29 cellular contexts compared by ENCODE assay signal in genomic region chr4:24236532-24236931, GRCh38.
DNase-seq lines count a peak whose midpoint lies in the region; ATAC-seq and TF ChIP-seq lines count a peak whose summit lies in the region.
"Had no signal": no experiment of that assay in that cellular context is flagged by ENCODE, and none has a peak within 500 bp of the region (broad histone marks: within the 10 kb centered on the region; RNA-seq: fewer than 3 reads in every experiment).

No MANE protein-coding gene starts in this region.

- WGBS in right cardiac atrium, result 77% methylated on average over 3 of the region's 3 CpGs

- H3K27ac ChIP-seq in right cardiac atrium (ENCODE audit: low read length), result peak overlapping the region; percentile 42
- no peak overlapping the region for H3K27ac ChIP-seq in MM.1S (ENCODE audit: low read length)
- H3K27ac ChIP-seq in brain microvascular endothelial cell, result no peak overlapping the region
- H3K27ac ChIP-seq: cardiac muscle cell, colonic mucosa, lower lobe of right lung, skin epidermis had no signal

- H3K4me3 ChIP-seq in right cardiac atrium (ENCODE audit: low read length) (no peak overlapping the region), MM.1S (ENCODE audit: low read length) (no peak overlapping the region), brain microvascular endothelial cell (ENCODE audit: low read depth, low read length) (no peak overlapping the region)
- H3K4me3 ChIP-seq: cardiac muscle cell, colonic mucosa, lower lobe of right lung, skin epidermis had no signal

- intact Hi-C loops in right cardiac atrium (cut with DNase I) (no loop called here), left cardiac atrium (cut with DNase I) (no loop called here), left colon (cut with DNase I, micrococcal nuclease) (no loop called here)

- H3K36me3 ChIP-seq in MM.1S (replicated peaks; ENCODE audit: insufficient read depth, low read length), result no peaks in the 10 kb centered on the region
- no peaks in the 10 kb centered on the region for H3K36me3 ChIP-seq in brain microvascular endothelial cell (replicated peaks)
- H3K36me3 ChIP-seq: cardiac muscle cell, colonic mucosa, lower lobe of right lung had no signal

- H3K4me2 ChIP-seq in MM.1S (ENCODE audit: low read depth, low read length), result no peak overlapping the region

- H3F3A ChIP-seq in MM.1S (ENCODE audit: insufficient read depth, low read length), result no peaks in the 10 kb centered on the region

- H4K20me1 ChIP-seq in MM.1S (ENCODE audit: insufficient read depth, low read length), result no peaks in the 10 kb centered on the region

- H3K9ac ChIP-seq in MM.1S (ENCODE audit: low read length), result no peak overlapping the region

- in situ Hi-C loops in brain microvascular endothelial cell (cut with HindIII; ENCODE audit: low pct_ligation_motif_present, low sequenced_read_pairs), result no loop called here

- TF ChIP-seq CTCF in MM.1S (IDR thresholded peaks at IDR 0.05; ENCODE audit: low read length), result no peak
- TF ChIP-seq CTCF in brain microvascular endothelial cell (IDR thresholded peaks at IDR 0.05; ENCODE audit: low read depth, low read length, missing control alignments), result no peak
- no peak for TF ChIP-seq CTCF in GM20000 (IDR thresholded peaks at IDR 0.05; ENCODE audit: extremely low read depth, missing control alignments)

- H3K27me3 ChIP-seq in right cardiac atrium (ENCODE audit: control insufficient read depth, insufficient read depth), result no peaks in the 10 kb centered on the region
- H3K27me3 ChIP-seq in MM.1S (replicated peaks; ENCODE audit: insufficient read depth, low read length), result no peaks in the 10 kb centered on the region
- no peaks in the 10 kb centered on the region for H3K27me3 ChIP-seq in brain microvascular endothelial cell (replicated peaks)
- H3K27me3 ChIP-seq: cardiac muscle cell, colonic mucosa had no signal

- ATAC-seq in right cardiac atrium (no peak), left cardiac atrium (no peak), left colon (peak; percentile 27), HG03135 (IDR thresholded peaks at IDR 0.05; ENCODE audit: unreplicated experiment) (no peak)
- ATAC-seq: activated naive CD4-positive, alpha-beta T cell treated with anti-CD3 and anti-CD28 coated beads, Interleukin-2, amount 50 U/mL, for 72 hours; lower lobe of right lung; naive thymus-derived CD8-positive, alpha-beta T cell; T-cell had no signal

- H3K79me2 ChIP-seq in MM.1S (ENCODE audit: low read length), result no peaks in the 10 kb centered on the region

- peaks cover 2% of the 10 kb centered on the region for H3K4me1 ChIP-seq in right cardiac atrium (ENCODE audit: control insufficient read depth, insufficient read depth, low read length)
- H3K4me1 ChIP-seq in MM.1S (ENCODE audit: low read length), result peaks cover 12% of the 10 kb centered on the region
- H3K4me1 ChIP-seq: colonic mucosa, lower lobe of right lung had no signal

- H3K9me2 ChIP-seq in MM.1S (replicated peaks; ENCODE audit: insufficient read depth, low read length), result no peaks in the 10 kb centered on the region

- DNase-seq in right cardiac atrium, result no peak
- no peak for DNase-seq in left cardiac atrium
- peak; percentile 23 for DNase-seq in MM.1S
- no peak for DNase-seq in left colon
- no peak for DNase-seq in brain microvascular endothelial cell
- DNase-seq in GM20000 (ENCODE audit: low spot score), result no peak
- no peak for DNase-seq in cerebellar nuclear complex (lab: John Stamatoyannopoulos, UW)
- DNase-seq: activated CD4-positive, alpha-beta T cell treated with anti-CD3 and anti-CD28 coated beads, Interleukin-2, amount 10 ng/mL, durations not matched to agents 24 days and 14 days; activated CD8-positive, alpha-beta memory T cell treated with anti-CD3 and anti-CD28 coated beads for 24 hours; activated T-cell treated with anti-CD3 and anti-CD28 coated beads for 4 hours; amygdala; Calu3; colonic mucosa; effector CD8-positive, alpha-beta T cell; H9; lower lobe of right lung; naive thymus-derived CD8-positive, alpha-beta T cell; NCI-H1048; NCI-H1694 treated with DMSO at 0.1 percent for 48 hours; NCI-H2171 treated with DMSO at 0.1 percent for 48 hours; NCI-H526; NK-92 treated with Interleukin-12 subunit alpha and Interleukin-12 subunit beta, amount 100 ng/mL, for 24 hours; substantia nigra; T-cell; trophoblast cell had no signal

- H2AFZ ChIP-seq in MM.1S (ENCODE audit: low read length), result no peak overlapping the region

- H3K9me3 ChIP-seq in right cardiac atrium (ENCODE audit: control insufficient read depth, low read length) (no peaks in the 10 kb centered on the region), MM.1S (replicated peaks; ENCODE audit: insufficient read depth, low read length) (no peaks in the 10 kb centered on the region)
- H3K9me3 ChIP-seq: colonic mucosa, lower lobe of right lung had no signal
